ENCODE assay signal across 8 cellular contexts in the genomic region with DNA sequence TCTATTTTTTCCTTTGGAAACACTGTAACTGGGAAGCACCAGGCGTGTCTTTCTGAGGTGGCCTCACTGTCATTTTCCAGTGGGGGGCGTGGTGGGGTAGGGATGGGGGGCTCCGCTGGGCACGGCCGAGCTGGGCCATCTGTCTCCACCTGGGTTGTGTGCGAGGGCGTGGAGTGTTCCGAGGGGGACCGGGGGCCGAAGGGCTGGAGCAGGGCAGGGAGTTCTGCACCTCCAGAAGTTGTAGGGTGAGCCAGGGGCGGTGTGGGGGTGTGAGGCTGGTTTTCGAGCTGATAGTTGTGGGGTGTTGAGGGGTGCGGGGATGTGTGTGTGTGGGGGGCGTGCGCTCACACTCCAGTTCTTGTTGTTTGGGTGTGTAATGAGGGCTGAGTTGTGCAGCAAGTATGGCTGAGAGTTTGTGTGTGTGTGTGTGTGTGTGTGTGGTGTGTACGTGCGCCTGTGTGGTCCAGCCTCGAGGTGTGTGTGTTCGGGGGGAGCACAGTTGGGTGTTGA. TPM values are rescaled to one million over a fixed set of nuclear protein-coding genes. Genes with fewer than 3 reads are reported as not detected.
DNase-seq lines count a peak whose midpoint lies in the region; ATAC-seq, FAIRE-seq and TF ChIP-seq lines count a peak whose summit lies in the region.

No MANE protein-coding gene starts in this region.

- 7 to 13% methylated on average over 19 of the region's 19 CpGs for WGBS in pancreas, 2 donors

- no peaks in the 10 kb centered on the region for H3K27me3 ChIP-seq in SJCRH30
- H3K27me3 ChIP-seq in pancreas: no peaks in the 10 kb centered on the region

- peaks cover 21% of the 10 kb centered on the region for H3K36me3 ChIP-seq in SJCRH30
- H3K36me3 ChIP-seq in pancreas: no peaks in the 10 kb centered on the region

- FAIRE-seq in pancreas (lab: Jason Lieb, UNC): no peak

- intact Hi-C loops in pancreas (cut with DNase I): no loop called here

- no peak for TF ChIP-seq CTCF in fibroblast of pulmonary artery (IDR thresholded peaks at IDR 0.05; ENCODE audit: low read length, missing control alignments)
- no peak for TF ChIP-seq CTCF in pancreas (IDR thresholded peaks at IDR 0.05)

- ATAC-seq in pancreas (peak in 2 of 4 donors; percentile 13 to 23), GM18907 (IDR thresholded peaks at IDR 0.05; ENCODE audit: unreplicated experiment) (no peak)

- H3K27ac ChIP-seq in SJCRH30 (peak overlapping the region; percentile 100), pancreas (no peak overlapping the region)

- peak; percentile 37 for DNase-seq in ELF-1 (ENCODE audit: low read depth, low spot score)
- DNase-seq in SJCRH30: peak in 1 of 2 experiments; percentile 29
- DNase-seq in fibroblast of pulmonary artery (ENCODE audit: low read depth): no peak
- DNase-seq in pancreas: peak in 2 of 6 donors; percentile 33 to 70
- DNase-seq in NCI-H146 (lab: John Stamatoyannopoulos, UW): no peak
- no peak for DNase-seq in stimulated activated CD4-positive, alpha-beta T cell treated with anti-CD3 and anti-CD28 coated beads, Interleukin-2, amount 100 ng/mL, for 24 hours
- DNase-seq in effector CD8-positive, alpha-beta T cell (lab: John Stamatoyannopoulos, UW): no peak

- H3K4me3 ChIP-seq in SJCRH30 (peak overlapping the region; percentile 99), fibroblast of pulmonary artery (replicated peaks; ENCODE audit: low read depth, low read length) (peak overlapping the region; percentile 99), pancreas (peak overlapping the region; percentile 55 to 75 (median 58))

- H3K9me3 ChIP-seq in SJCRH30 (replicated peaks) (no peaks in the 10 kb centered on the region), pancreas (no peaks in the 10 kb centered on the region)

- peaks cover 15% of the 10 kb centered on the region for H3K4me1 ChIP-seq in SJCRH30
- H3K4me1 ChIP-seq in pancreas: no peaks in the 10 kb centered on the region

RNA-seq across cellular contexts. Expression of a gene that starts 10.8 kb away (rescaled TPM):
- 0.04 TPM in 1 of 2 replicates, not detected in the other for total RNA-seq in SJCRH30 (2014; rRNA removed; shearing (Covaris generic))
- total RNA-seq in pancreas: under 1 TPM in 5 of 6 donors, not detected in 1; 0.12 to 0.32 (median 0.25) TPM
- polyA plus RNA-seq in pancreas: under 1 TPM; 0.38 to 0.68 TPM

RNA-seq across cellular contexts. Expression of a gene that starts 18.7 kb away (rescaled TPM):
- 26.5 and 27.4 TPM in 2 replicates for total RNA-seq in SJCRH30 (2014; rRNA removed; shearing (Covaris generic))
- total RNA-seq in pancreas: 1 to 10 TPM; 3.8 to 8.0 (median 6.1) TPM
- polyA plus RNA-seq in pancreas: 1 to 10 TPM; 3.2 to 7.4 TPM

RNA-seq across cellular contexts. Expression of a gene that starts 29.0 kb away (rescaled TPM):
- total RNA-seq in SJCRH30 (2014; rRNA removed; shearing (Covaris generic)): 45.6 and 46.6 TPM in 2 replicates
- 10 to 100 TPM; 24.6 to 42.3 (median 32.4) TPM for total RNA-seq in pancreas
- polyA plus RNA-seq in pancreas: 10 to 100 TPM; 14.9 to 20.1 TPM

RNA-seq across cellular contexts. Expression of a gene that starts 41.4 kb away (rescaled TPM):
- total RNA-seq in SJCRH30 (2014; rRNA removed; shearing (Covaris generic)): 12.3 and 13.8 TPM in 2 replicates
- total RNA-seq in pancreas: 100 to 1,000 TPM; 135 to 399 (median 170) TPM
- polyA plus RNA-seq in pancreas: 100 to 1,000 TPM; 292 to 360 TPM
